In genomic region chr2:171587567-171587966, GRCh38 we compare ENCODE assay signal across 21 cellular contexts.
DNase-seq lines count a peak whose midpoint lies in the region; ATAC-seq, FAIRE-seq and TF ChIP-seq lines count a peak whose summit lies in the region.
"Had no signal": no experiment of that assay in that cellular context is flagged by ENCODE, and none has a peak within 500 bp of the region (broad histone marks: within the 10 kb centered on the region; RNA-seq: fewer than 3 reads in every experiment).

No MANE protein-coding gene starts in this region.

- H3K36me3 ChIP-seq in K562 (ENCODE audit: control insufficient read depth, insufficient read depth, low read length) (no peaks in the 10 kb centered on the region), neural progenitor cell (no peaks in the 10 kb centered on the region)
- H3K36me3 ChIP-seq: BE2C, SJCRH30 had no signal

- H3K79me2 ChIP-seq in K562 (ENCODE audit: control insufficient read depth, insufficient read depth, low read length): no peaks in the 10 kb centered on the region
- H3K79me2 ChIP-seq in neural progenitor cell (ENCODE audit: low read depth): no peaks in the 10 kb centered on the region

- H3K9me1 ChIP-seq in K562 (ENCODE audit: control insufficient read depth, insufficient read depth, low read length): no peaks in the 10 kb centered on the region

- TF ChIP-seq CTCF in K562 (IDR thresholded peaks at IDR 0.05 in 2 of 3, conservative IDR thresholded peaks at IDR 0.05 in 1 of 3; ENCODE audit: insufficient read depth in 2 of 3, low read depth in 1 of 3, low read length in 3 of 3) (no peak), neural progenitor cell (IDR thresholded peaks at IDR 0.05) (no peak)

- H3K27me3 ChIP-seq in K562 (ENCODE audit: control insufficient read depth in 2 of 2, insufficient read depth in 2 of 2, low read length in 2 of 2) (peaks cover 5 to 10% of the 10 kb centered on the region in 2 experiments; a peak in 4 of 5 replicates), neural progenitor cell (no peaks in the 10 kb centered on the region)
- H3K27me3 ChIP-seq: BE2C, SJCRH30 had no signal

- CTCF ChIA-PET in K562 (lab: Yijun Ruan, JAX; ENCODE audit: low intra/inter-chr PET ratio): no interaction called here

- H4K20me1 ChIP-seq in K562 (replicated peaks; ENCODE audit: control insufficient read depth, insufficient read depth, low read length) (no peaks in the 10 kb centered on the region), neural progenitor cell (ENCODE audit: low read depth) (no peaks in the 10 kb centered on the region)

- H3K9me3 Mint-ChIP-seq in neural progenitor cell: no peaks in the 10 kb centered on the region
- H3K9me3 Mint-ChIP-seq: CD4-positive, alpha-beta T cell had no signal

- BruUV-seq in K562 (replicated peaks; lab: Mats Ljungman, UMichigan): no TSS peak

- no peak for TF ChIP-seq EP300 in K562 (IDR thresholded peaks at IDR 0.05; ENCODE audit: low read length)

- WGBS in K562 (ENCODE audit: insufficient coverage, low coverage, missing lambda C conversion rate): 6% methylated on average over 4 of the region's 4 CpGs

- H3K4me1 ChIP-seq in K562 (replicated peaks in 1 of 2; ENCODE audit: control insufficient read depth in 2 of 2, insufficient read depth in 2 of 2, low read length in 2 of 2) (no peaks in the 10 kb centered on the region), neural progenitor cell (peaks cover 4% of the 10 kb centered on the region)
- H3K4me1 ChIP-seq: BE2C, Caco-2, SJCRH30 had no signal

- POLR2A ChIA-PET in K562 (lab: Yijun Ruan, JAX): interaction anchor here (0.7 to 1.8 kb wide), 3 partner anchors 14 to 853 kb away, joined by 3 to 7 read pairs (median 3); no protein-coding TSS in a partner anchor

- TF ChIP-seq POLR2A in K562 (conservative IDR thresholded peaks at IDR 0.05): no peak

- no peak overlapping the region for H3K27ac Mint-ChIP-seq in neural progenitor cell
- H3K27ac Mint-ChIP-seq: CD4-positive, alpha-beta T cell had no signal

- no peak overlapping the region for H3K4me2 ChIP-seq in K562 (ENCODE audit: insufficient read depth, low read length)
- H3K4me2 ChIP-seq in neural progenitor cell: no peak overlapping the region

- no peak for ATAC-seq in K562
- ATAC-seq in GM19452 (IDR thresholded peaks at IDR 0.05; ENCODE audit: unreplicated experiment): no peak
- ATAC-seq: PC-3 had no signal

- in situ Hi-C loops in K562 (cut with MboI): loop anchor here (5.0 to 25.0 kb wide), 2 partner anchors 520 to 875 kb away; no protein-coding TSS in a partner anchor

- peak; percentile 74 for DNase-seq in SIG-M5 treated with dmso at 0.1 percent for 504 hours (lab: John Stamatoyannopoulos, UW; ENCODE audit: unreplicated experiment)
- no peak for DNase-seq in SIG-M5 (lab: John Stamatoyannopoulos, UW)
- DNase-seq in NOMO-1 treated with dmso at 0.1 percent for 144 hours (lab: John Stamatoyannopoulos, UW; ENCODE audit: unreplicated experiment): peak; percentile 33
- no peak for DNase-seq in K562 (ENCODE audit: extremely low read depth in 1 of 4, low spot score in 3 of 4)
- DNase-seq in neural progenitor cell (ENCODE audit: low spot score): no peak
- no peak for DNase-seq in A172 (ENCODE audit: low spot score)
- DNase-seq in dermis blood vessel endothelial cell: no peak
- DNase-seq: 8988T; BE2C; Caco-2; CD4-positive, alpha-beta T cell; KG1; NCI-H1092 treated with DMSO at 0.1 percent for 48 hours; NCI-H1694; NCI-H2081 treated with DMSO at 0.1 percent for 48 hours; NCI-H446 treated with DMSO at 0.1 percent for 48 hours; PC-3; RPMI8226; SJCRH30 had no signal

- peaks cover 6% of the 10 kb centered on the region for H3K4me1 Mint-ChIP-seq in neural progenitor cell

- H3F3A ChIP-seq in neural progenitor cell (ENCODE audit: low read depth): no peaks in the 10 kb centered on the region

- no peak overlapping the region for H3K27ac ChIP-seq in K562 (ENCODE audit: extremely low read depth, low read depth, low read length)
- no peak overlapping the region for H3K27ac ChIP-seq in neural progenitor cell
- H3K27ac ChIP-seq: SJCRH30 had no signal

- no peaks in the 10 kb centered on the region for H3K36me3 Mint-ChIP-seq in neural progenitor cell

- TF ChIP-seq RAD21 in K562 (CRISPR knock-in tag; conservative IDR thresholded peaks at IDR 0.05 in 1 of 2, IDR thresholded peaks at IDR 0.05 in 1 of 2): no peak

- H2AFZ ChIP-seq in K562 (ENCODE audit: low read depth, low read length) (no peak overlapping the region), neural progenitor cell (replicated peaks) (peak overlapping the region; percentile 10)

- H3K4me3 Mint-ChIP-seq in neural progenitor cell: no peak overlapping the region
- H3K4me3 Mint-ChIP-seq: CD4-positive, alpha-beta T cell had no signal

- H3K9me3 ChIP-seq in K562 (replicated peaks; ENCODE audit: control insufficient read depth, insufficient read depth, low read depth, low read length) (no peaks in the 10 kb centered on the region), neural progenitor cell (ENCODE audit: low read depth) (no peaks in the 10 kb centered on the region)
- H3K9me3 ChIP-seq: BE2C had no signal

- H3K4me3 ChIP-seq in K562: no peak overlapping the region
- no peak overlapping the region for H3K4me3 ChIP-seq in neural progenitor cell
- H3K4me3 ChIP-seq: SJCRH30 had no signal

- FAIRE-seq in K562 (lab: Jason Lieb, UNC): no peak
- FAIRE-seq: G401.6 had no signal

- peaks cover 7% of the 10 kb centered on the region for H3K27me3 Mint-ChIP-seq in neural progenitor cell (ENCODE audit: insufficient read depth, low read depth)

- no peak overlapping the region for H3K9ac ChIP-seq in K562 (ENCODE audit: insufficient read depth in 1 of 2, low read depth in 2 of 2, low read length in 2 of 2)
- no peak overlapping the region for H3K9ac ChIP-seq in neural progenitor cell

- intact Hi-C loops in K562 (cut with micrococcal nuclease): no loop called here

TF ChIP-seq in K562, 482 proteins besides CTCF, POLR2A, EP300 and RAD21:
- TF ChIP-seq CEBPG (CRISPR knock-in tag; IDR thresholded peaks at IDR 0.05): no peak
- peak; percentile 40 to 67; a peak in 2 of 4 replicates for TF ChIP-seq CEBPG (tag; conservative IDR thresholded peaks at IDR 0.05 in 1 of 2, IDR thresholded peaks at IDR 0.05 in 1 of 2)
- TF ChIP-seq TEAD2 (tag; IDR thresholded peaks at IDR 0.05): no peak
- TF ChIP-seq ZC3H8 (IDR thresholded peaks at IDR 0.05): no peak
- no peak for TF ChIP-seq HCFC1 (IDR thresholded peaks at IDR 0.05; ENCODE audit: low read depth, low read length)
- TF ChIP-seq KLF10 (CRISPR knock-in tag; IDR thresholded peaks at IDR 0.05): no peak
- peak; percentile 74 for TF ChIP-seq CEBPB (tag; IDR thresholded peaks at IDR 0.05)
- TF ChIP-seq EGR1 (conservative IDR thresholded peaks at IDR 0.05): no peak
- no peak for TF ChIP-seq ZNF217 (CRISPR knock-in tag; IDR thresholded peaks at IDR 0.05)
- no peak for TF ChIP-seq ZNF76 (CRISPR knock-in tag; IDR thresholded peaks at IDR 0.05; ENCODE audit: borderline replicate concordance)

Comparison
In these comparisons a context has a peak if more than half of its experiments do, and no peak if none do; other contexts are left out.
1. DNase-seq: peak in SIG-M5 treated with dmso at 0.1 percent for 504 hours (single experiment) and NOMO-1 treated with dmso at 0.1 percent for 144 hours (single experiment); none in SIG-M5 (single experiment), K562 (0 of 4), neural progenitor cell (single experiment), A172 (single experiment) and dermis blood vessel endothelial cell (single experiment).